ENCODE assay signal across 1 cellular context in genomic region chr16:74984670-74985411, GRCh38.
TF ChIP-seq lines count a peak whose summit lies in the region.

Gene WDR59 (minus strand): TSS chr16:74985123. CDS start chr16:74985017, 106 bp downstream.

TF ChIP-seq in HepG2, 621 proteins besides CTCF, POLR2A, EP300 and RAD21 (continued from another document and continues in another):
- TF ChIP-seq ZBTB25 (CRISPR knock-in tag; IDR thresholded peaks at IDR 0.05) (no peak), ZNF740 (CRISPR knock-in tag; IDR thresholded peaks at IDR 0.05) (peak; percentile 55; the same call in 1 of the 2 replicates), ZNF749 (CRISPR knock-in tag; IDR thresholded peaks at IDR 0.05; ENCODE audit: borderline replicate concordance) (peak; percentile 14; the same call in 1 of the 2 replicates), ZNF256 (CRISPR knock-in tag; conservative IDR thresholded peaks at IDR 0.05) (peak; percentile 86), AKNA (CRISPR knock-in tag; IDR thresholded peaks at IDR 0.05; ENCODE audit: borderline replicate concordance) (no peak), ZBTB10 (CRISPR knock-in tag; IDR thresholded peaks at IDR 0.05; ENCODE audit: borderline replicate concordance) (peak; percentile 69; the same call in 1 of the 2 replicates), FIP1L1 (IDR thresholded peaks at IDR 0.05; ENCODE audit: borderline replicate concordance, insufficient read depth, low read depth, low read length) (no peak), MAF1 (CRISPR knock-in tag; IDR thresholded peaks at IDR 0.05; ENCODE audit: borderline replicate concordance) (peak; percentile 90; the same call in 1 of the 2 replicates), ZNF746 (CRISPR knock-in tag; IDR thresholded peaks at IDR 0.05) (no peak), ZFP62 (CRISPR knock-in tag; IDR thresholded peaks at IDR 0.05) (peak; percentile 56; the same call in 1 of the 2 replicates), TBL1XR1 (IDR thresholded peaks at IDR 0.05; ENCODE audit: borderline replicate concordance, low read length, partially characterized antibody) (no peak), HOXA7 (CRISPR knock-in tag; IDR thresholded peaks at IDR 0.05) (no peak), FUBP1 (CRISPR knock-in tag; IDR thresholded peaks at IDR 0.05; ENCODE audit: borderline replicate concordance) (no peak), MNT (IDR thresholded peaks at IDR 0.05) (peak; percentile 86), MIER3 (CRISPR knock-in tag; IDR thresholded peaks at IDR 0.05; ENCODE audit: borderline replicate concordance) (peak; percentile 46; the same call in 1 of the 2 replicates), MAX (IDR thresholded peaks at IDR 0.05) (peak; percentile 82), NFAT5 (CRISPR knock-in tag; IDR thresholded peaks at IDR 0.05) (no peak; the same call in 1 of the 2 replicates), ZNF512 (CRISPR knock-in tag; IDR thresholded peaks at IDR 0.05) (no peak), FOXJ3 (CRISPR knock-in tag; IDR thresholded peaks at IDR 0.05; ENCODE audit: borderline replicate concordance) (no peak), CBFB (CRISPR knock-in tag; IDR thresholded peaks at IDR 0.05) (peak; percentile 74), FOXA3 (CRISPR knock-in tag; IDR thresholded peaks at IDR 0.05) (peak; percentile 60)
- TF ChIP-seq, protein P1, sequence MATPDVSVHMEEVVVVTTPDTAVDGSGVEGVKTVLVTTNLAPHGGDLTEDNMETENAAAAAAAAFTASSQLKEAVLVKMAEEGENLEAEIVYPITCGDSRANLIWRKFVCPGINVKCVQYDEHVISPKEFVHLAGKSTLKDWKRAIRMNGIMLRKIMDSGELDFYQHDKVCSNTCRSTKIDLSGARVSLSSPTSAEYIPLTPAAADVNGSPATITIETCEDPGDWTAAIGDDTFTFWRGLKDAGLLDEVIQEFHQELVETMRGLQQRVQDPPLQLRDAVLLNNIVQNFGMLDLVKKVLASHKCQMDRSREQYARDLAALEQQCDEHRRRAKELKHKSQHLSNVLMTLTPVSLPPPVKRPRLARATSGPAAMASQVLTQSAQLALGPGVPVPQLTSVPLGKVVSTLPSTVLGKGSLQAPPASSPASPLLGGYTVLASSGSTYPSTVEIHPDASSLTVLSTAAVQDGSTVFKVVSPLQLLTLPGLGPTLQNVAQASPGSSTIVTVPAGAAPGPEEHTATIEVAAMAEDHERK (CRISPR knock-in tag; IDR thresholded peaks at IDR 0.05; ENCODE audit: low read depth) = no peak
- TF ChIP-seq, protein P2, sequence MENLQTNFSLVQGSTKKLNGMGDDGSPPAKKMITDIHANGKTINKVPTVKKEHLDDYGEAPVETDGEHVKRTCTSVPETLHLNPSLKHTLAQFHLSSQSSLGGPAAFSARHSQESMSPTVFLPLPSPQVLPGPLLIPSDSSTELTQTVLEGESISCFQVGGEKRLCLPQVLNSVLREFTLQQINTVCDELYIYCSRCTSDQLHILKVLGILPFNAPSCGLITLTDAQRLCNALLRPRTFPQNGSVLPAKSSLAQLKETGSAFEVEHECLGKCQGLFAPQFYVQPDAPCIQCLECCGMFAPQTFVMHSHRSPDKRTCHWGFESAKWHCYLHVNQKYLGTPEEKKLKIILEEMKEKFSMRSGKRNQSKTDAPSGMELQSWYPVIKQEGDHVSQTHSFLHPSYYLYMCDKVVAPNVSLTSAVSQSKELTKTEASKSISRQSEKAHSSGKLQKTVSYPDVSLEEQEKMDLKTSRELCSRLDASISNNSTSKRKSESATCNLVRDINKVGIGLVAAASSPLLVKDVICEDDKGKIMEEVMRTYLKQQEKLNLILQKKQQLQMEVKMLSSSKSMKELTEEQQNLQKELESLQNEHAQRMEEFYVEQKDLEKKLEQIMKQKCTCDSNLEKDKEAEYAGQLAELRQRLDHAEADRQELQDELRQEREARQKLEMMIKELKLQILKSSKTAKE (CRISPR knock-in tag; IDR thresholded peaks at IDR 0.05; ENCODE audit: borderline replicate concordance) = no peak
- TF ChIP-seq, protein P3, sequence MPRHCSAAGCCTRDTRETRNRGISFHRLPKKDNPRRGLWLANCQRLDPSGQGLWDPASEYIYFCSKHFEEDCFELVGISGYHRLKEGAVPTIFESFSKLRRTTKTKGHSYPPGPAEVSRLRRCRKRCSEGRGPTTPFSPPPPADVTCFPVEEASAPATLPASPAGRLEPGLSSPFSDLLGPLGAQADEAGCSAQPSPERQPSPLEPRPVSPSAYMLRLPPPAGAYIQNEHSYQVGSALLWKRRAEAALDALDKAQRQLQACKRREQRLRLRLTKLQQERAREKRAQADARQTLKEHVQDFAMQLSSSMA (CRISPR knock-in tag; IDR thresholded peaks at IDR 0.05) = peak; percentile 67; the same call in 1 of the 2 replicates
